ENCODE assay signal across 8 cellular contexts in genomic region chr6:158816329-158816728, GRCh38. TPM values are rescaled to one million over a fixed set of nuclear protein-coding genes. Genes with fewer than 3 reads are reported as not detected.
DNase-seq lines count a peak whose midpoint lies in the region; ATAC-seq and TF ChIP-seq lines count a peak whose summit lies in the region.

No MANE protein-coding gene starts in this region.

- no peak for ATAC-seq in psoas muscle

- peak overlapping the region; percentile 98 for H3K4me3 Mint-ChIP-seq in T-helper 1 cell treated with Interleukin-12 subunit alpha and Interleukin-12 subunit beta and Interleukin-4 antibody, amounts not matched to agents 30 μg/mL and 1 μg/mL, for 36 hours
- H3K4me3 Mint-ChIP-seq in endothelial cell (ENCODE audit: unreplicated experiment) = peak overlapping the region; percentile 93

- H4K20me1 ChIP-seq in OCI-LY1 (ENCODE audit: insufficient read depth, low read length) = no peaks in the 10 kb centered on the region

- H3K9me2 ChIP-seq in OCI-LY1 (ENCODE audit: low read depth, low read length) = no peaks in the 10 kb centered on the region

- H3K4me1 Mint-ChIP-seq in T-helper 1 cell treated with Interleukin-12 subunit alpha and Interleukin-12 subunit beta and Interleukin-4 antibody, amounts not matched to agents 30 μg/mL and 1 μg/mL, for 36 hours (ENCODE audit: low read depth) = peaks cover 58% of the 10 kb centered on the region
- H3K4me1 Mint-ChIP-seq in endothelial cell (ENCODE audit: unreplicated experiment) = peaks cover 49% of the 10 kb centered on the region

- H3K27me3 Mint-ChIP-seq in T-helper 1 cell treated with Interleukin-12 subunit alpha and Interleukin-12 subunit beta and Interleukin-4 antibody, amounts not matched to agents 30 μg/mL and 1 μg/mL, for 36 hours (ENCODE audit: low read depth) = no peaks in the 10 kb centered on the region
- peaks cover 12% of the 10 kb centered on the region for H3K27me3 Mint-ChIP-seq in endothelial cell (ENCODE audit: unreplicated experiment)

- intact Hi-C loops in psoas muscle (cut with DNase I) = loop anchor here in 1 of 2 donors (5.0 kb wide), 1 partner anchor 51 kb away; no protein-coding TSS in a partner anchor

- TF ChIP-seq CTCF in OCI-LY1 (IDR thresholded peaks at IDR 0.05; ENCODE audit: low read length) (no peak), endothelial cell (IDR thresholded peaks at IDR 0.05; ENCODE audit: unreplicated experiment) (no peak), psoas muscle (IDR thresholded peaks at IDR 0.05) (no peak)

- WGBS in psoas muscle, 3 donors = 70 to 86% (median 76%) methylated on average over 5 of the region's 5 CpGs

- H3K4me1 ChIP-seq in OCI-LY1 (ENCODE audit: insufficient read depth, low read length, severe bottlenecking) = peaks cover 62% of the 10 kb centered on the region
- H3K4me1 ChIP-seq in psoas muscle = peaks cover 21% of the 10 kb centered on the region

- H2AFZ ChIP-seq in OCI-LY1 (ENCODE audit: low read length) = no peak overlapping the region

- peak overlapping the region; percentile 81 for H3K4me3 ChIP-seq in OCI-LY1 (ENCODE audit: low read depth, low read length, poor library complexity, severe bottlenecking)
- peak overlapping the region; percentile 88 for H3K4me3 ChIP-seq in psoas muscle

- no peaks in the 10 kb centered on the region for H3F3A ChIP-seq in OCI-LY1 (ENCODE audit: insufficient read depth, low read length)

- peaks cover 48% of the 10 kb centered on the region for H3K36me3 Mint-ChIP-seq in T-helper 1 cell treated with Interleukin-12 subunit alpha and Interleukin-12 subunit beta and Interleukin-4 antibody, amounts not matched to agents 30 μg/mL and 1 μg/mL, for 36 hours (ENCODE audit: low read depth)
- H3K36me3 Mint-ChIP-seq in endothelial cell (ENCODE audit: low read depth, unreplicated experiment) = peaks cover 40% of the 10 kb centered on the region

- H3K9me3 Mint-ChIP-seq in T-helper 1 cell treated with Interleukin-12 subunit alpha and Interleukin-12 subunit beta and Interleukin-4 antibody, amounts not matched to agents 30 μg/mL and 1 μg/mL, for 36 hours = no peaks in the 10 kb centered on the region
- H3K9me3 Mint-ChIP-seq in endothelial cell (ENCODE audit: unreplicated experiment) = no peaks in the 10 kb centered on the region

- H3K36me3 ChIP-seq in OCI-LY1 (ENCODE audit: insufficient read depth, low read length) = peaks cover 62% of the 10 kb centered on the region
- no peaks in the 10 kb centered on the region for H3K36me3 ChIP-seq in psoas muscle (ENCODE audit: insufficient read depth in 1 of 2, low read depth in 1 of 2)

- H3K4me2 ChIP-seq in OCI-LY1 (ENCODE audit: low read length) = peak overlapping the region; percentile 98

- H3K79me2 ChIP-seq in OCI-LY1 (ENCODE audit: insufficient read depth, low read length) = peaks cover 67% of the 10 kb centered on the region

- no peaks in the 10 kb centered on the region for H3K27me3 ChIP-seq in OCI-LY1 (ENCODE audit: insufficient read depth, low read length)
- no peaks in the 10 kb centered on the region for H3K27me3 ChIP-seq in psoas muscle (ENCODE audit: insufficient read depth in 3 of 3, low read length in 2 of 3)

- H3K9ac ChIP-seq in OCI-LY1 (ENCODE audit: low read length) = peak overlapping the region; percentile 90

- H3K27ac ChIP-seq in OCI-LY1 (ENCODE audit: low read depth, low read length, poor library complexity, severe bottlenecking) (peak overlapping the region; percentile 97), psoas muscle (no peak overlapping the region)

- DNase-seq in T-helper 1 cell (no peak), endothelial cell (ENCODE audit: low spot score) (no peak), psoas muscle (no peak), GM19240 (ENCODE audit: insufficient read length, low spot score) (no peak), DMS79 (lab: John Stamatoyannopoulos, UW) (no peak)
- no peak for DNase-seq in stimulated activated CD4-positive, alpha-beta T cell treated with anti-CD3 and anti-CD28 coated beads, Interleukin-2, amount 100 ng/mL, for 48 hours

- H3K9me3 ChIP-seq in OCI-LY1 (ENCODE audit: low read length) = no peaks in the 10 kb centered on the region
- no peaks in the 10 kb centered on the region for H3K9me3 ChIP-seq in psoas muscle

- peak overlapping the region; percentile 97 for H3K27ac Mint-ChIP-seq in T-helper 1 cell treated with Interleukin-12 subunit alpha and Interleukin-12 subunit beta and Interleukin-4 antibody, amounts not matched to agents 30 μg/mL and 1 μg/mL, for 36 hours
- H3K27ac Mint-ChIP-seq in endothelial cell (ENCODE audit: unreplicated experiment) = no peak overlapping the region

RNA-seq across cellular contexts. Expression of gene EZR, which starts 2.8 kb away (rescaled TPM):
- 125 TPM for total RNA-seq in endothelial cell (ENCODE audit: unreplicated experiment)
- total RNA-seq in psoas muscle = 10 to 100 TPM; 25.9 to 61.7 (median 33.3) TPM
- polyA plus RNA-seq in psoas muscle = 10 to 100 TPM; 19.1 to 32.5 (median 30.9) TPM
